10 cellular contexts compared by ENCODE assay signal in the genomic region with DNA sequence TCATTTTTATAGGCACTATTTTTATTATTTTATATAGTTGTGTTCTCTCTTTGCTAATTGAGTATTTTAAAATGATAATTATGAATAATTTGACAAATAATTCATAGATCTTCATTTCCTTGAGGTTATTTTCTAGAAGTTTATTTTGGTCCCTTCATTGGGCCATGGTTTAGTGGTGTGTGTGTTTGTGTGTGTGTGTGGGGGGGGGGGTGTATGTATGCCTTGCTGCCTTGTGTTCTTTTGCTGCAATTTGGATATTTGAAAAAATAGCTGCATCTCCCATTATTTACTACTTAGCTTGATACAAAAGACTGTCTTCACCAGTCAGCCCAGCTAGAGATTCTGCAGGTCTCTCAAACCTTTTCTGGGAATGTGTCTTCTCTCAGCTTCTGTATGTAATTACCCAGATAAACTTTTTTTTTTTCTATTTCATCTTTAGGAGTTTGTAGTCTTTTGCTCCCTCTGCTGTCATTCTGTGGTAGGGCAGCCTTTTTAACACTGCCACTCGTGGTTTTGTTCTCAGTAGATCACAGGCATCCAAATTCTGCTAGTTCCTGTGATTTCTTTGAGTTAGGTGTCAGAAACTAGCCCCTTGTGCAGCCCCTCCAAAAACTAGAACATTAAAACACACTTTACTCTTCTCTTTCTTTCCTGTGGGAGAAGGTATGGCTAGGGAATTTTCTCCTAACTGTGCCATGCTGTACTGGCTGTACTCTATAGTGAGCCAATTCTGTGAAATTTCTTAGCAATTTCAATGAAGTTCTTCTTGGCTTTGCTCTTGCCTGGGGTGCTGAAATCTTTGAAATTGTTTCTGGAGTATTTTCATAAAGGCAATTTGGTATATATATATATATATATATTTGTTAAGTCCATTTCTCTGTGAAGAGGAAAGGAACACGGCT. TPM values are rescaled to one million over a fixed set of nuclear protein-coding genes. Genes with fewer than 3 reads are reported as not detected.
A peak's percentile ranks its signal among the peaks of the same experiment; 100 is the strongest.
DNase-seq lines count a peak whose midpoint lies in the region; ATAC-seq and TF ChIP-seq lines count a peak whose summit lies in the region.
"Not testable (repeated sequence)": the region's sequence is repeated elsewhere in the genome, so short reads cannot be mapped to it uniquely, and the experiment has no call there.
"Had no signal": no experiment of that assay in that cellular context is flagged by ENCODE, and none has a peak within 500 bp of the region (broad histone marks: within the 10 kb centered on the region; RNA-seq: fewer than 3 reads in every experiment).

No MANE protein-coding gene starts in this region.

- H3K9me3 ChIP-seq in CD4-positive, CD25-positive, alpha-beta regulatory T cell (ENCODE audit: control insufficient read depth in 2 of 2, low read length in 2 of 2); MM.1S (replicated peaks; ENCODE audit: insufficient read depth, low read length); adipocyte (ENCODE audit: control insufficient read depth, low read length): not testable (repeated sequence)

- not testable (repeated sequence) for H4K20me1 ChIP-seq in MM.1S (ENCODE audit: insufficient read depth, low read length)

- H3K27me3 ChIP-seq in CD4-positive, CD25-positive, alpha-beta regulatory T cell (ENCODE audit: control insufficient read depth, insufficient read depth, low read length); MM.1S (replicated peaks; ENCODE audit: insufficient read depth, low read length); adipocyte (replicated peaks; ENCODE audit: control insufficient read depth, insufficient read depth, low read length): not testable (repeated sequence)

- not testable (repeated sequence) for ATAC-seq in CD4-positive, CD25-positive, alpha-beta regulatory T cell (ENCODE audit: low read depth in 2 of 2)
- ATAC-seq in GM18870 (IDR thresholded peaks at IDR 0.05; ENCODE audit: unreplicated experiment) (peak; percentile 94), HG02763 (IDR thresholded peaks at IDR 0.05; ENCODE audit: unreplicated experiment) (peak; percentile 67)

- not testable (repeated sequence) for H3K4me1 Mint-ChIP-seq in CD4-positive, CD25-positive, alpha-beta regulatory T cell; glutamatergic neuron (ENCODE audit: low read depth, unreplicated experiment)

- not testable (repeated sequence) for H3K9me3 Mint-ChIP-seq in CD4-positive, CD25-positive, alpha-beta regulatory T cell; glutamatergic neuron (ENCODE audit: unreplicated experiment)

- not testable (repeated sequence) for H3K27me3 Mint-ChIP-seq in CD4-positive, CD25-positive, alpha-beta regulatory T cell; glutamatergic neuron (ENCODE audit: unreplicated experiment)

- H3K27ac Mint-ChIP-seq in CD4-positive, CD25-positive, alpha-beta regulatory T cell; glutamatergic neuron (ENCODE audit: unreplicated experiment): not testable (repeated sequence)

- DNase-seq in CD4-positive, CD25-positive, alpha-beta regulatory T cell: peak in 2 of 3 donors; percentile 19 to 32
- DNase-seq in MM.1S: peak; percentile 39
- peak; percentile 6 for DNase-seq in RPMI7951 (ENCODE audit: low read depth)
- peak; percentile 66 for DNase-seq in adipocyte (ENCODE audit: low read depth)
- DNase-seq in glutamatergic neuron: peak; percentile 28
- DNase-seq in pons (ENCODE audit: low spot score): peak; percentile 48

- H3K36me3 Mint-ChIP-seq in CD4-positive, CD25-positive, alpha-beta regulatory T cell; glutamatergic neuron (ENCODE audit: unreplicated experiment): not testable (repeated sequence)

- H3K4me1 ChIP-seq in CD4-positive, CD25-positive, alpha-beta regulatory T cell (ENCODE audit: control insufficient read depth, insufficient read depth, low read length, poor library complexity, severe bottlenecking); MM.1S (ENCODE audit: low read length); adipocyte (ENCODE audit: control insufficient read depth, insufficient read depth, low read length): not testable (repeated sequence)

- H2AFZ ChIP-seq in MM.1S (ENCODE audit: low read length): not testable (repeated sequence)

- TF ChIP-seq CTCF in MM.1S (IDR thresholded peaks at IDR 0.05; ENCODE audit: low read length) (peak; percentile 42), glutamatergic neuron (IDR thresholded peaks at IDR 0.05; ENCODE audit: partially characterized antibody, unreplicated experiment) (peak; percentile 67)

- not testable (repeated sequence) for H3K4me2 ChIP-seq in MM.1S (ENCODE audit: low read depth, low read length)

- H3F3A ChIP-seq in MM.1S (ENCODE audit: insufficient read depth, low read length): not testable (repeated sequence)

- not testable (repeated sequence) for H3K9ac ChIP-seq in MM.1S (ENCODE audit: low read length); adipocyte (ENCODE audit: low read length)

- H3K27ac ChIP-seq in CD4-positive, CD25-positive, alpha-beta regulatory T cell (ENCODE audit: insufficient read depth, low read length, poor library complexity, severe bottlenecking); MM.1S (ENCODE audit: low read length): not testable (repeated sequence)

- not testable (repeated sequence) for H3K4me3 Mint-ChIP-seq in CD4-positive, CD25-positive, alpha-beta regulatory T cell; glutamatergic neuron (ENCODE audit: unreplicated experiment)

- H3K9me2 ChIP-seq in MM.1S (replicated peaks; ENCODE audit: insufficient read depth, low read length): not testable (repeated sequence)

- not testable (repeated sequence) for H3K79me2 ChIP-seq in MM.1S (ENCODE audit: low read length)

- not testable (repeated sequence) for H3K36me3 ChIP-seq in CD4-positive, CD25-positive, alpha-beta regulatory T cell (ENCODE audit: control insufficient read depth, insufficient read depth, low read length); MM.1S (replicated peaks; ENCODE audit: insufficient read depth, low read length); adipocyte (ENCODE audit: control insufficient read depth, insufficient read depth, low read length, severe bottlenecking)

- not testable (repeated sequence) for H3K4me3 ChIP-seq in CD4-positive, CD25-positive, alpha-beta regulatory T cell (ENCODE audit: low read depth, low read length); MM.1S (ENCODE audit: low read length); adipocyte (ENCODE audit: low read length)

RNA-seq across cellular contexts. Expression of a gene that starts 44.1 kb away (rescaled TPM):
- total RNA-seq in CD4-positive, CD25-positive, alpha-beta regulatory T cell: not detected
- not detected for polyA plus RNA-seq in CD4-positive, CD25-positive, alpha-beta regulatory T cell
- not detected in 2 replicates for total RNA-seq in RPMI7951 (2014; rRNA removed; shearing (Covaris generic))
- total RNA-seq in glutamatergic neuron (ENCODE audit: unreplicated experiment): not detected
- total RNA-seq: activated CD8-positive, alpha-beta memory T cell treated with anti-CD3 and anti-CD28 coated beads for 36 hours; G401 had no signal

Comparison
In these comparisons a context has a peak if more than half of its experiments do, and no peak if none do; other contexts are left out.
1. DNase-seq: peak in every context shown above with its lines; median percentile 66 in adipocyte; 48 in pons; 39 in MM.1S; 28 in glutamatergic neuron; 26 in CD4-positive, CD25-positive, alpha-beta regulatory T cell; 6 in RPMI7951.